8 cellular contexts compared by ENCODE assay signal in the genomic region with DNA sequence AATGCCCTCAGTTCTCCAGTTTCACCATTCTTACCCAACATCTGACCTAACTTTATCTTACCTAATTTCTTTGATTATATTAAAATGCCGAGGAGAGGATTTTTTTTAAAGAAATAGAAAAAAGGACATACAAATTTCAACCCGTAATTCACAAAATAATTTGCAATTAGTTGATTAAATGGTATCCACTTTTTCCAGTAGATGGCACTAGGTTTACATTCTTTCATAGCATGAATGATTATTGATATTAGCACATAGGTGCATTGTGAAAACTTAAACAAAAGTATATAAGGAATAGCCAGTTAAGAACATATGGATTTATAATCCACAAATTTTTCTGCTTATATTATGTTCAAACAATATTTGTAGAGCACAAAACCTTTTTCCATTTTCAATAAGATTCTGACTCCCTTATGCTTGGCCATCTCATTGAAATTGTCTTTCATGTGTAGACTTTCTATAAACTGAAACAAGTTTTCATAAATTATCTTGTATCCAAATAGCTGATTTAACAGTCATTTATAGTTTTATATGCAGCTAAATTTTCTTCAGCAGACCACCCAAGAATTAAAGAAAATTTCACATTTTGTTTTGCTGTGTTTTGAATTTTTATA. TPM values are rescaled to one million over a fixed set of nuclear protein-coding genes. Genes with fewer than 3 reads are reported as not detected.
DNase-seq lines count a peak whose midpoint lies in the region; ATAC-seq and TF ChIP-seq lines count a peak whose summit lies in the region.

No MANE protein-coding gene starts in this region.

- no peaks in the 10 kb centered on the region for H3K27me3 ChIP-seq in DND-41 (ENCODE audit: insufficient read depth, low read length, poor library complexity)
- H3K27me3 ChIP-seq in body of pancreas: no peaks in the 10 kb centered on the region

- no peaks in the 10 kb centered on the region; the same call in 1 of the 2 replicates for H4K20me1 ChIP-seq in DND-41 (ENCODE audit: insufficient read depth, low read length)

- peaks cover under 1% of the 10 kb centered on the region; the same call in 1 of the 2 replicates for H3K36me3 ChIP-seq in DND-41 (ENCODE audit: insufficient read depth, low read length)
- no peaks in the 10 kb centered on the region for H3K36me3 ChIP-seq in body of pancreas (replicated peaks in 1 of 2; ENCODE audit: insufficient read depth in 1 of 2, low read depth in 2 of 2)

- no peaks in the 10 kb centered on the region for H3K79me2 ChIP-seq in DND-41 (ENCODE audit: insufficient read depth, low read length)

- H3K4me3 Mint-ChIP-seq in nephron: no peak overlapping the region

- H3K4me1 Mint-ChIP-seq in nephron: peaks cover under 1% of the 10 kb centered on the region

- H2AFZ ChIP-seq in DND-41 (ENCODE audit: low read depth, low read length): no peak overlapping the region

- H3K4me2 ChIP-seq in DND-41 (ENCODE audit: insufficient read depth, low read length): no peak overlapping the region

- TF ChIP-seq CTCF in DND-41 (IDR thresholded peaks at IDR 0.05; ENCODE audit: borderline replicate concordance, extremely low read depth, low read length, poor library complexity, severe bottlenecking) (peak; percentile 54), body of pancreas (IDR thresholded peaks at IDR 0.05) (peak; percentile 29 to 72 (median 59)), nephron (IDR thresholded peaks at IDR 0.05; ENCODE audit: unreplicated experiment in 3 of 3) (peak; percentile 51 to 85 (median 61))

- ATAC-seq in DND-41 (ENCODE audit: insufficient read depth, low read depth) (no peak), body of pancreas (no peak), left colon (no peak), GM19467 (IDR thresholded peaks at IDR 0.05; ENCODE audit: unreplicated experiment) (no peak), GM19023 (IDR thresholded peaks at IDR 0.05; ENCODE audit: unreplicated experiment) (no peak)

- H3K9me3 ChIP-seq in DND-41 (ENCODE audit: insufficient read depth, low read length, severe bottlenecking) (no peaks in the 10 kb centered on the region), body of pancreas (no peaks in the 10 kb centered on the region)

- H3K27ac ChIP-seq in DND-41 (ENCODE audit: low read length) (no peak overlapping the region), body of pancreas (no peak overlapping the region)

- intact Hi-C loops in body of pancreas (cut with DNase I) (loop anchor here (10.0 kb wide), 1 partner anchor 671 kb away; no protein-coding TSS in a partner anchor), left colon (cut with DNase I, micrococcal nuclease) (no loop called here)

- H3K4me3 ChIP-seq in DND-41 (ENCODE audit: low read depth in 1 of 2, low read length in 2 of 2) (no peak overlapping the region), body of pancreas (no peak overlapping the region)

- WGBS in body of pancreas, 2 donors: 2 to 19% methylated on average over 2 of the region's 2 CpGs

- H3K27me3 Mint-ChIP-seq in nephron (ENCODE audit: low read depth): no peaks in the 10 kb centered on the region

- DNase-seq in DND-41 (no peak), M059J (ENCODE audit: low read depth) (peak; percentile 33), body of pancreas (no peak), NOMO-1 (lab: John Stamatoyannopoulos, UW; ENCODE audit: unreplicated experiment in 2 of 2) (no peak), left colon (no peak)

- no peaks in the 10 kb centered on the region for H3K9me3 Mint-ChIP-seq in nephron

- no peaks in the 10 kb centered on the region for H3K36me3 Mint-ChIP-seq in nephron (ENCODE audit: low read depth)

- no peak overlapping the region for H3K27ac Mint-ChIP-seq in nephron

- no peak overlapping the region for H3K9ac ChIP-seq in DND-41 (ENCODE audit: low read depth, low read length)

- no peak for TF ChIP-seq POLR2A in body of pancreas (IDR thresholded peaks at IDR 0.05)

- H3K4me1 ChIP-seq in DND-41 (ENCODE audit: insufficient read depth, low read length): no peaks in the 10 kb centered on the region
- no peaks in the 10 kb centered on the region for H3K4me1 ChIP-seq in body of pancreas

RNA-seq across cellular contexts. Expression of a gene that starts 35.3 kb away (rescaled TPM):
- total RNA-seq in M059J (2014; rRNA removed; shearing (Covaris generic)): 16.8 and 26.0 TPM in 2 replicates
- total RNA-seq in body of pancreas (10 to 100 TPM in 1 of 2 donors, 1 to 10 TPM in 1; 3.6 to 14.5 TPM), left colon (10 to 100 TPM in 1 of 2 donors, 1 to 10 TPM in 1; 5.7 to 20.4 TPM)
